10 cellular contexts compared by ENCODE assay signal in genomic region chr14:90400904-90401561, GRCh38. TPM values are rescaled to one million over a fixed set of nuclear protein-coding genes. Genes with fewer than 3 reads are reported as not detected.
DNase-seq lines count a peak whose midpoint lies in the region; ATAC-seq and TF ChIP-seq lines count a peak whose summit lies in the region.
"Had no signal": no experiment of that assay in that cellular context is flagged by ENCODE, and none has a peak within 500 bp of the region (broad histone marks: within the 10 kb centered on the region; RNA-seq: fewer than 3 reads in every experiment).

No MANE protein-coding gene starts in this region.

- H3K4me3 Mint-ChIP-seq in activated naive CD8-positive, alpha-beta T cell, result peak overlapping the region; percentile 97
- no peak overlapping the region for H3K4me3 Mint-ChIP-seq in memory B cell
- H3K4me3 Mint-ChIP-seq in type B pancreatic cell, result no peak overlapping the region

- H3K4me3 ChIP-seq in right atrium auricular region, result no peak overlapping the region

- H3K4me1 ChIP-seq in right atrium auricular region, result peaks cover 0 to 57% of the 10 kb centered on the region in 2 donors

- peaks cover 62% of the 10 kb centered on the region for H3K36me3 ChIP-seq in right atrium auricular region

- intact Hi-C loops in Right ventricle myocardium inferior (cut with DNase I), result loop anchor here (5.0 kb wide), 1 partner anchor 201 kb away; no protein-coding TSS in a partner anchor

- TF ChIP-seq CTCF in right atrium auricular region (IDR thresholded peaks at IDR 0.05) (no peak), type B pancreatic cell (conservative IDR thresholded peaks at IDR 0.05) (no peak)

- H3K4me1 Mint-ChIP-seq in activated naive CD8-positive, alpha-beta T cell (ENCODE audit: low read depth), result peaks cover 72% of the 10 kb centered on the region
- H3K4me1 Mint-ChIP-seq in memory B cell (peaks cover 24% of the 10 kb centered on the region), type B pancreatic cell (ENCODE audit: unreplicated experiment) (peaks cover 24% of the 10 kb centered on the region)

- ATAC-seq in Right ventricle myocardium inferior (no peak), memory B cell (ENCODE audit: low read depth) (no peak), GM21423 (IDR thresholded peaks at IDR 0.05; ENCODE audit: unreplicated experiment) (no peak)

- H3K27me3 ChIP-seq in right atrium auricular region, result no peaks in the 10 kb centered on the region

- no peaks in the 10 kb centered on the region for H3K9me3 ChIP-seq in right atrium auricular region

- DNase-seq in right atrium auricular region (ENCODE audit: low spot score), result no peak
- no peak for DNase-seq in Right ventricle myocardium inferior (ENCODE audit: missing footprints)
- no peak for DNase-seq in memory B cell (ENCODE audit: low spot score in 2 of 2)
- DNase-seq in type B pancreatic cell (ENCODE audit: extremely low spot score, unreplicated experiment), result no peak
- DNase-seq in SHP77 treated with DMSO at 0.1 percent for 48 hours (lab: John Stamatoyannopoulos, UW), result no peak
- no peak for DNase-seq in NCI-H2171 treated with DMSO at 0.1 percent for 48 hours (lab: John Stamatoyannopoulos, UW)
- DNase-seq: C1 segment of cervical spinal cord, SW 1271 had no signal

- no peaks in the 10 kb centered on the region for H3K27me3 Mint-ChIP-seq in activated naive CD8-positive, alpha-beta T cell
- no peaks in the 10 kb centered on the region for H3K27me3 Mint-ChIP-seq in memory B cell
- H3K27me3 Mint-ChIP-seq in type B pancreatic cell, result no peaks in the 10 kb centered on the region

- H3K27ac ChIP-seq in right atrium auricular region, result peak overlapping the region; percentile 87 to 93

- peaks cover 15% of the 10 kb centered on the region for H3K36me3 Mint-ChIP-seq in activated naive CD8-positive, alpha-beta T cell
- peaks cover 32% of the 10 kb centered on the region for H3K36me3 Mint-ChIP-seq in memory B cell
- peaks cover 57% of the 10 kb centered on the region for H3K36me3 Mint-ChIP-seq in type B pancreatic cell

- peak overlapping the region; percentile 97 for H3K27ac Mint-ChIP-seq in activated naive CD8-positive, alpha-beta T cell
- peak overlapping the region; percentile 99 for H3K27ac Mint-ChIP-seq in memory B cell
- H3K27ac Mint-ChIP-seq in type B pancreatic cell, result peak overlapping the region; percentile 5

- no peaks in the 10 kb centered on the region for H3K9me3 Mint-ChIP-seq in activated naive CD8-positive, alpha-beta T cell (ENCODE audit: low read depth)
- H3K9me3 Mint-ChIP-seq in memory B cell (no peaks in the 10 kb centered on the region), type B pancreatic cell (no peaks in the 10 kb centered on the region)

RNA-seq across cellular contexts. Expression of gene CALM1, which starts 4.2 kb away (rescaled TPM):
- total RNA-seq in right atrium auricular region, result 100 to 1,000 TPM; 409 to 443 TPM
- 638 TPM for total RNA-seq in Right ventricle myocardium inferior
- 347 and 430 TPM in 2 replicates for total RNA-seq in type B pancreatic cell (ENCODE audit: low replicate concordance)

Comparison
In these comparisons a context has a peak if more than half of its experiments do, and no peak if none do; other contexts are left out.
1. H3K27ac Mint-ChIP-seq: peak in every context shown above with its lines; median percentile 99 in memory B cell; 97 in activated naive CD8-positive, alpha-beta T cell; 5 in type B pancreatic cell.